In genomic region chr12:80598004-80598606, GRCh38 we compare ENCODE assay signal across 8 cellular contexts.
DNase-seq lines count a peak whose midpoint lies in the region; ATAC-seq and TF ChIP-seq lines count a peak whose summit lies in the region.

No MANE protein-coding gene starts in this region.

- H3K27ac ChIP-seq in VCaP, result no peak overlapping the region

- no peaks in the 10 kb centered on the region for H3K36me3 ChIP-seq in kidney epithelial cell (ENCODE audit: control insufficient read depth, insufficient read depth, low read length)

- in situ Hi-C loops in G401 (cut with HindIII; ENCODE audit: low sequenced_read_pairs), result no loop called here

- TF ChIP-seq CTCF in AG10803 (conservative IDR thresholded peaks at IDR 0.05; ENCODE audit: low read length), result peak; percentile 56
- TF ChIP-seq CTCF in VCaP (conservative IDR thresholded peaks at IDR 0.05), result peak; percentile 70
- peak; percentile 27 for TF ChIP-seq CTCF in kidney epithelial cell (IDR thresholded peaks at IDR 0.05; ENCODE audit: insufficient read depth, low read length, poor library complexity, severe bottlenecking)

- H3K4me3 ChIP-seq in AG10803 (ENCODE audit: low read length), result no peak overlapping the region
- H3K4me3 ChIP-seq in kidney epithelial cell (ENCODE audit: low read depth, low read length), result no peak overlapping the region

- DNase-seq in AG10803 (ENCODE audit: low read depth) (peak; percentile 62), kidney epithelial cell (ENCODE audit: low read depth) (peak; percentile 5), G401 (ENCODE audit: low spot score) (no peak), GF-D8 (lab: John Stamatoyannopoulos, UW) (no peak)
- DNase-seq in activated effector memory CD4-positive, alpha-beta T cell treated with Interleukin-2 at 50 U/mL for 16 hours, result no peak

- H3K27me3 ChIP-seq in kidney epithelial cell (ENCODE audit: control insufficient read depth, insufficient read depth, low read length), result no peaks in the 10 kb centered on the region

- peak; percentile 53 for ATAC-seq in HG02798 (IDR thresholded peaks at IDR 0.05; ENCODE audit: poor library complexity, unreplicated experiment)
- ATAC-seq in GM19452 (IDR thresholded peaks at IDR 0.05; ENCODE audit: unreplicated experiment), result no peak

Comparison
In these comparisons a context has a peak if more than half of its experiments do, and no peak if none do; other contexts are left out.
1. DNase-seq: peak in AG10803 (single experiment) and kidney epithelial cell (single experiment); none in G401 (single experiment), GF-D8 (single experiment) and activated effector memory CD4-positive, alpha-beta T cell treated with Interleukin-2 at 50 U/mL for 16 hours (single experiment).
2. Peak in every context shown above with its lines, with median percentiles within 50 percentile points of each other: CTCF ChIP-seq.